Comparison of ENCODE assay signal across 1 cellular context in the genomic region with DNA sequence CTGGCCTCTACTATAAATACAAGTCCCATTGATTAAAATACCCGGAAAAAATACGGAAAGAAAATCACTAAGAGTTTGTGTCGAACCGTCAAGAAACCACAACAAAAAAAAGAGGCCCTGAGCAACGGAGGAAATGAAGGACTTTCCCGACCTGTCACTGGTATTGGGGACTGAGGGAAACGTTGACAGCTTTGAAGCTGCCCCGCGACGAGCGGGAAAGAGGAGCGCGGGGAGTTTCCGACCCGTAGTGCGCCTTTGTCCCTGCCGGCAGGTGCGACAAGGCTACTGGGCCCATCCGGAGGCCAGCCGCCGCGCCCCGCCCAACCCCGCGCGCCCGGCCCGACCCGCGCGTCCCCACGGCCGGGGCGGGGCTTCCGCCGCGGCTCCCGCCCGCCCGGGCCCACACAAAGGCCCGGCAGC.
TF ChIP-seq lines count a peak whose summit lies in the region.

No MANE protein-coding gene starts in this region.

TF ChIP-seq in GM23338, 12 proteins besides CTCF, POLR2A, EP300 and RAD21 (continued from another document):
- TF ChIP-seq, protein P1, sequence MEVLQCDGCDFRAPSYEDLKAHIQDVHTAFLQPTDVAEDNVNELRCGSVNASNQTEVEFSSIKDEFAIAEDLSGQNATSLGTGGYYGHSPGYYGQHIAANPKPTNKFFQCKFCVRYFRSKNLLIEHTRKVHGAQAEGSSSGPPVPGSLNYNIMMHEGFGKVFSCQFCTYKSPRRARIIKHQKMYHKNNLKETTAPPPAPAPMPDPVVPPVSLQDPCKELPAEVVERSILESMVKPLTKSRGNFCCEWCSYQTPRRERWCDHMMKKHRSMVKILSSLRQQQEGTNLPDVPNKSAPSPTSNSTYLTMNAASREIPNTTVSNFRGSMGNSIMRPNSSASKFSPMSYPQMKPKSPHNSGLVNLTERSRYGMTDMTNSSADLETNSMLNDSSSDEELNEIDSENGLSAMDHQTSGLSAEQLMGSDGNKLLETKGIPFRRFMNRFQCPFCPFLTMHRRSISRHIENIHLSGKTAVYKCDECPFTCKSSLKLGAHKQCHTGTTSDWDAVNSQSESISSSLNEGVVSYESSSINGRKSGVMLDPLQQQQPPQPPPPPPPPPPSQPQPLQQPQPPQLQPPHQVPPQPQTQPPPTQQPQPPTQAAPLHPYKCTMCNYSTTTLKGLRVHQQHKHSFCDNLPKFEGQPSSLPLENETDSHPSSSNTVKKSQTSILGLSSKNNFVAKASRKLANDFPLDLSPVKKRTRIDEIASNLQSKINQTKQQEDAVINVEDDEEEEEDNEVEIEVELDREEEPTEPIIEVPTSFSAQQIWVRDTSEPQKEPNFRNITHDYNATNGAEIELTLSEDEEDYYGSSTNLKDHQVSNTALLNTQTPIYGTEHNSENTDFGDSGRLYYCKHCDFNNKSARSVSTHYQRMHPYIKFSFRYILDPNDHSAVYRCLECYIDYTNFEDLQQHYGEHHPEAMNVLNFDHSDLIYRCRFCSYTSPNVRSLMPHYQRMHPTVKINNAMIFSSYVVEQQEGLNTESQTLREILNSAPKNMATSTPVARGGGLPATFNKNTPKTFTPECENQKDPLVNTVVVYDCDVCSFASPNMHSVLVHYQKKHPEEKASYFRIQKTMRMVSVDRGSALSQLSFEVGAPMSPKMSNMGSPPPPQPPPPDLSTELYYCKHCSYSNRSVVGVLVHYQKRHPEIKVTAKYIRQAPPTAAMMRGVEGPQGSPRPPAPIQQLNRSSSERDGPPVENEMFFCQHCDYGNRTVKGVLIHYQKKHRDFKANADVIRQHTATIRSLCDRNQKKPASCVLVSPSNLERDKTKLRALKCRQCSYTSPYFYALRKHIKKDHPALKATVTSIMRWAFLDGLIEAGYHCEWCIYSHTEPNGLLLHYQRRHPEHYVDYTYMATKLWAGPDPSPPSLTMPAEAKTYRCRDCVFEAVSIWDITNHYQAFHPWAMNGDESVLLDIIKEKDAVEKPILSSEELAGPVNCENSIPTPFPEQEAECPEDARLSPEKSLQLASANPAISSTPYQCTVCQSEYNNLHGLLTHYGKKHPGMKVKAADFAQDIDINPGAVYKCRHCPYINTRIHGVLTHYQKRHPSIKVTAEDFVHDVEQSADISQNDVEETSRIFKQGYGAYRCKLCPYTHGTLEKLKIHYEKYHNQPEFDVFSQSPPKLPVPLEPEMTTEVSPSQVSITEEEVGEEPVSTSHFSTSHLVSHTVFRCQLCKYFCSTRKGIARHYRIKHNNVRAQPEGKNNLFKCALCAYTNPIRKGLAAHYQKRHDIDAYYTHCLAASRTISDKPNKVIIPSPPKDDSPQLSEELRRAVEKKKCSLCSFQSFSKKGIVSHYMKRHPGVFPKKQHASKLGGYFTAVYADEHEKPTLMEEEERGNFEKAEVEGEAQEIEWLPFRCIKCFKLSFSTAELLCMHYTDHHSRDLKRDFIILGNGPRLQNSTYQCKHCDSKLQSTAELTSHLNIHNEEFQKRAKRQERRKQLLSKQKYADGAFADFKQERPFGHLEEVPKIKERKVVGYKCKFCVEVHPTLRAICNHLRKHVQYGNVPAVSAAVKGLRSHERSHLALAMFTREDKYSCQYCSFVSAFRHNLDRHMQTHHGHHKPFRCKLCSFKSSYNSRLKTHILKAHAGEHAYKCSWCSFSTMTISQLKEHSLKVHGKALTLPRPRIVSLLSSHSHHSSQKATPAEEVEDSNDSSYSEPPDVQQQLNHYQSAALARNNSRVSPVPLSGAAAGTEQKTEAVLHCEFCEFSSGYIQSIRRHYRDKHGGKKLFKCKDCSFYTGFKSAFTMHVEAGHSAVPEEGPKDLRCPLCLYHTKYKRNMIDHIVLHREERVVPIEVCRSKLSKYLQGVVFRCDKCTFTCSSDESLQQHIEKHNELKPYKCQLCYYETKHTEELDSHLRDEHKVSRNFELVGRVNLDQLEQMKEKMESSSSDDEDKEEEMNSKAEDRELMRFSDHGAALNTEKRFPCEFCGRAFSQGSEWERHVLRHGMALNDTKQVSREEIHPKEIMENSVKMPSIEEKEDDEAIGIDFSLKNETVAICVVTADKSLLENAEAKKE (CRISPR knock-in tag; IDR thresholded peaks at IDR 0.05), result no peak
- TF ChIP-seq, protein P2, sequence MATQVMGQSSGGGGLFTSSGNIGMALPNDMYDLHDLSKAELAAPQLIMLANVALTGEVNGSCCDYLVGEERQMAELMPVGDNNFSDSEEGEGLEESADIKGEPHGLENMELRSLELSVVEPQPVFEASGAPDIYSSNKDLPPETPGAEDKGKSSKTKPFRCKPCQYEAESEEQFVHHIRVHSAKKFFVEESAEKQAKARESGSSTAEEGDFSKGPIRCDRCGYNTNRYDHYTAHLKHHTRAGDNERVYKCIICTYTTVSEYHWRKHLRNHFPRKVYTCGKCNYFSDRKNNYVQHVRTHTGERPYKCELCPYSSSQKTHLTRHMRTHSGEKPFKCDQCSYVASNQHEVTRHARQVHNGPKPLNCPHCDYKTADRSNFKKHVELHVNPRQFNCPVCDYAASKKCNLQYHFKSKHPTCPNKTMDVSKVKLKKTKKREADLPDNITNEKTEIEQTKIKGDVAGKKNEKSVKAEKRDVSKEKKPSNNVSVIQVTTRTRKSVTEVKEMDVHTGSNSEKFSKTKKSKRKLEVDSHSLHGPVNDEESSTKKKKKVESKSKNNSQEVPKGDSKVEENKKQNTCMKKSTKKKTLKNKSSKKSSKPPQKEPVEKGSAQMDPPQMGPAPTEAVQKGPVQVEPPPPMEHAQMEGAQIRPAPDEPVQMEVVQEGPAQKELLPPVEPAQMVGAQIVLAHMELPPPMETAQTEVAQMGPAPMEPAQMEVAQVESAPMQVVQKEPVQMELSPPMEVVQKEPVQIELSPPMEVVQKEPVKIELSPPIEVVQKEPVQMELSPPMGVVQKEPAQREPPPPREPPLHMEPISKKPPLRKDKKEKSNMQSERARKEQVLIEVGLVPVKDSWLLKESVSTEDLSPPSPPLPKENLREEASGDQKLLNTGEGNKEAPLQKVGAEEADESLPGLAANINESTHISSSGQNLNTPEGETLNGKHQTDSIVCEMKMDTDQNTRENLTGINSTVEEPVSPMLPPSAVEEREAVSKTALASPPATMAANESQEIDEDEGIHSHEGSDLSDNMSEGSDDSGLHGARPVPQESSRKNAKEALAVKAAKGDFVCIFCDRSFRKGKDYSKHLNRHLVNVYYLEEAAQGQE (IDR thresholded peaks at IDR 0.05; ENCODE audit: unreplicated experiment), result no peak
- TF ChIP-seq NANOG (IDR thresholded peaks at IDR 0.05; ENCODE audit: borderline replicate concordance), result no peak
- TF ChIP-seq, protein P3, sequence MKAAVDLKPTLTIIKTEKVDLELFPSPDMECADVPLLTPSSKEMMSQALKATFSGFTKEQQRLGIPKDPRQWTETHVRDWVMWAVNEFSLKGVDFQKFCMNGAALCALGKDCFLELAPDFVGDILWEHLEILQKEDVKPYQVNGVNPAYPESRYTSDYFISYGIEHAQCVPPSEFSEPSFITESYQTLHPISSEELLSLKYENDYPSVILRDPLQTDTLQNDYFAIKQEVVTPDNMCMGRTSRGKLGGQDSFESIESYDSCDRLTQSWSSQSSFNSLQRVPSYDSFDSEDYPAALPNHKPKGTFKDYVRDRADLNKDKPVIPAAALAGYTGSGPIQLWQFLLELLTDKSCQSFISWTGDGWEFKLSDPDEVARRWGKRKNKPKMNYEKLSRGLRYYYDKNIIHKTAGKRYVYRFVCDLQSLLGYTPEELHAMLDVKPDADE (IDR thresholded peaks at IDR 0.05), result no peak
- TF ChIP-seq JUNB (IDR thresholded peaks at IDR 0.05; ENCODE audit: unreplicated experiment), result no peak
TF ChIP-seq in GM23338: peak in this region for 0.
